Comparison of ENCODE assay signal across 30 cellular contexts in genomic region chr18:78006006-78006802, GRCh38.
"Had no signal": no experiment of that assay in that cellular context is flagged by ENCODE, and none has a peak within 500 bp of the region (broad histone marks: within the 10 kb centered on the region; RNA-seq: fewer than 3 reads in every experiment).

No MANE protein-coding gene starts in this region.

- H3K4me3 Mint-ChIP-seq: activated CD4-positive, alpha-beta memory T cell treated with anti-CD3 and anti-CD28 coated beads for 36 hours; activated naive CD4-positive, alpha-beta T cell treated with anti-CD3 and anti-CD28 coated beads, Interleukin-2, amount 50 U/mL, for 24 hours; activated naive CD8-positive, alpha-beta T cell treated with anti-CD3 and anti-CD28 coated beads, Interleukin-2, amount 50 U/mL, for 24 hours; activated T-cell treated with anti-CD3 and anti-CD28 coated beads, Interleukin-2, amount 50 U/mL, for 24 hours; activated T-helper 17 cell treated with anti-CD3 and anti-CD28 coated beads, Interleukin-2, amount 50 U/mL, for 72 hours; effector memory CD8-positive, alpha-beta T cell; nephron; stimulated activated effector memory CD8-positive, alpha-beta T cell treated with anti-CD3 and anti-CD28 coated beads, Interleukin-12 subunit alpha, Interleukin-12 subunit beta, amount 100 ng/mL, for 72 hours; stimulated activated naive CD8-positive, alpha-beta T cell treated with anti-CD3 and anti-CD28 coated beads, Interleukin-15, Interleukin-2, amounts not matched to agents 100 ng/mL and 50 ng/mL, for 24 hours; type B pancreatic cell had no signal

- H3K9me3 ChIP-seq: psoas muscle, thoracic aorta, uterus had no signal

- H3K4me3 ChIP-seq: gastroesophageal sphincter, hepatocyte, left ventricle myocardium inferior, lung, psoas muscle, sigmoid colon, thoracic aorta, uterus had no signal

- H3K79me2 ChIP-seq: hepatocyte, parathyroid adenoma had no signal

- H2AFZ ChIP-seq: hepatocyte, parathyroid adenoma had no signal

- H3K9me3 Mint-ChIP-seq: type B pancreatic cell had no signal

- H3K4me2 ChIP-seq: hepatocyte had no signal

- H3K27ac Mint-ChIP-seq: activated CD4-positive, alpha-beta memory T cell treated with anti-CD3 and anti-CD28 coated beads for 36 hours; activated naive CD4-positive, alpha-beta T cell treated with anti-CD3 and anti-CD28 coated beads, Interleukin-2, amount 50 U/mL, for 24 hours; activated naive CD8-positive, alpha-beta T cell treated with anti-CD3 and anti-CD28 coated beads, Interleukin-2, amount 50 U/mL, for 24 hours; activated T-cell treated with anti-CD3 and anti-CD28 coated beads, Interleukin-2, amount 50 U/mL, for 24 hours; activated T-helper 17 cell treated with anti-CD3 and anti-CD28 coated beads, Interleukin-2, amount 50 U/mL, for 72 hours; effector memory CD8-positive, alpha-beta T cell; nephron; stimulated activated effector memory CD8-positive, alpha-beta T cell treated with anti-CD3 and anti-CD28 coated beads, Interleukin-12 subunit alpha, Interleukin-12 subunit beta, amount 100 ng/mL, for 72 hours; stimulated activated naive CD8-positive, alpha-beta T cell treated with anti-CD3 and anti-CD28 coated beads, Interleukin-15, Interleukin-2, amounts not matched to agents 100 ng/mL and 50 ng/mL, for 24 hours; type B pancreatic cell had no signal

- H3K4me1 ChIP-seq: gastroesophageal sphincter, left ventricle myocardium inferior, parathyroid adenoma, psoas muscle, sigmoid colon, uterus had no signal

- H3K36me3 Mint-ChIP-seq: activated CD4-positive, alpha-beta memory T cell treated with anti-CD3 and anti-CD28 coated beads for 36 hours; activated naive CD4-positive, alpha-beta T cell treated with anti-CD3 and anti-CD28 coated beads, Interleukin-2, amount 50 U/mL, for 24 hours; stimulated activated effector memory CD8-positive, alpha-beta T cell treated with anti-CD3 and anti-CD28 coated beads, Interleukin-12 subunit alpha, Interleukin-12 subunit beta, amount 100 ng/mL, for 72 hours; type B pancreatic cell had no signal

- ATAC-seq: activated naive CD8-positive, alpha-beta T cell treated with anti-CD3 and anti-CD28 coated beads, Interleukin-2, amount 50 U/mL, for 24 hours; activated T-helper 17 cell treated with anti-CD3 and anti-CD28 coated beads, Interleukin-2, amount 50 U/mL, for 72 hours; effector memory CD8-positive, alpha-beta T cell; gastroesophageal sphincter; psoas muscle; stimulated activated effector memory CD8-positive, alpha-beta T cell treated with anti-CD3 and anti-CD28 coated beads, Interleukin-12 subunit alpha, Interleukin-12 subunit beta, amount 100 ng/mL, for 72 hours had no signal

- H3K27me3 ChIP-seq: uterus had no signal

- H3K27ac ChIP-seq: gastroesophageal sphincter, hepatocyte, left ventricle myocardium inferior, parathyroid adenoma, psoas muscle, sigmoid colon, thoracic aorta, uterus had no signal

- H3K4me1 Mint-ChIP-seq: activated naive CD4-positive, alpha-beta T cell treated with anti-CD3 and anti-CD28 coated beads, Interleukin-2, amount 50 U/mL, for 24 hours; activated naive CD8-positive, alpha-beta T cell treated with anti-CD3 and anti-CD28 coated beads, Interleukin-2, amount 50 U/mL, for 24 hours; activated T-helper 17 cell treated with anti-CD3 and anti-CD28 coated beads, Interleukin-2, amount 50 U/mL, for 72 hours; nephron; stimulated activated effector memory CD8-positive, alpha-beta T cell treated with anti-CD3 and anti-CD28 coated beads, Interleukin-12 subunit alpha, Interleukin-12 subunit beta, amount 100 ng/mL, for 72 hours had no signal

- DNase-seq: activated CD4-positive, alpha-beta memory T cell treated with anti-CD3 and anti-CD28 coated beads for 36 hours; activated CD4-positive, alpha-beta T cell treated with anti-CD3 and anti-CD28 coated beads for 48 hours; activated CD8-positive, alpha-beta memory T cell treated with anti-CD3 and anti-CD28 coated beads, Interleukin-2, amount 50 U/mL, for 4 hours; activated gamma-delta T cell treated with Interleukin-2 at 50 U/mL for 16 hours; activated naive CD8-positive, alpha-beta T cell treated with anti-CD3 and anti-CD28 coated beads, Interleukin-2, amount 50 U/mL, for 24 hours; activated T-cell treated with anti-CD3 and anti-CD28 coated beads, Interleukin-2, amount 50 U/mL, for 24 hours; amygdala; caudate nucleus; cortex of kidney; effector memory CD8-positive, alpha-beta T cell; left ventricle myocardium inferior; occipital lobe; psoas muscle; sigmoid colon; small intestine; stimulated activated CD4-positive, alpha-beta T cell treated with anti-CD3 and anti-CD28 coated beads, Interleukin-4, amount 100 ng/mL, for 24 hours; uterus had no signal

- FAIRE-seq: endothelial cell of umbilical vein, islet of Langerhans, small intestine had no signal

- H3K36me3 ChIP-seq: gastroesophageal sphincter, left ventricle myocardium inferior, sigmoid colon, thoracic aorta, uterus had no signal

- H3K9ac ChIP-seq: parathyroid adenoma had no signal
